In genomic region chr1:112693821-112694220, GRCh38 we compare ENCODE assay signal across 5 cellular contexts.
"Had no signal": no experiment of that assay in that cellular context is flagged by ENCODE, and none has a peak within 500 bp of the region (broad histone marks: within the 10 kb centered on the region; RNA-seq: fewer than 3 reads in every experiment).

No MANE protein-coding gene starts in this region.

- ATAC-seq: GM23338 had no signal

- H3K27ac Mint-ChIP-seq: GM23338, H9, IgD-negative memory B cell had no signal

- H3K9me3 Mint-ChIP-seq: GM23338, H9, IgD-negative memory B cell had no signal

- DNase-seq: H9, HCEC 1CT, KBM-7 had no signal

- H3K4me3 Mint-ChIP-seq: GM23338, H9, IgD-negative memory B cell had no signal

- H3K4me3 ChIP-seq: GM23338 had no signal

- H3K27me3 Mint-ChIP-seq: IgD-negative memory B cell had no signal
